8 cellular contexts compared by ENCODE assay signal in the genomic region with DNA sequence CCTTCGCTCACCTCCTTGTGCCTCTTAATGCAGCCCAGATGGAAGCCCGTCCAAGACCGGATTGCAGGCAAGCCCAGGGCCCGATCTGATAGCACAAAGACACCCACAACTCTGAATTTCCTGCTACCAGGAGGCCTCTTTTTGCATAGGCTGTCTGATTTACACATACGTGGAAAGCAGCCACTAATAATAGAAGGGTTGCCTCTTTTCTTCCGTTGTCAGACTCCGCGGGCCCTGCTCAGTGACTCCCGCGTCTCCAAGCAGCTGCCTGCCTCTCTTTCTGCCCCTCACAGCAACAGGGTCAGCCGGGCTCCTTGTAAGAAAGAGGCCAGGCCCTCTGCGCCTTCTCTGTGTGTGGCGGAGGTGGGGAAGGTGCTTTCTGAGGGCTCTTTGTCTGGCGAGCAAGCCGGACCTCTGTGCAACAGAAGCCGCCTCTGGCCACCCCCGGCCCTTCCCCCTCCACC. TPM values are rescaled to one million over a fixed set of nuclear protein-coding genes. Genes with fewer than 3 reads are reported as not detected.
DNase-seq lines count a peak whose midpoint lies in the region; ATAC-seq and TF ChIP-seq lines count a peak whose summit lies in the region.
"Had no signal": no experiment of that assay in that cellular context is flagged by ENCODE, and none has a peak within 500 bp of the region (broad histone marks: within the 10 kb centered on the region; RNA-seq: fewer than 3 reads in every experiment).

No MANE protein-coding gene starts in this region.

- TF ChIP-seq CTCF in esophagus squamous epithelium (IDR thresholded peaks at IDR 0.05) (no peak), thyroid gland (IDR thresholded peaks at IDR 0.05) (no peak)

- H3K27ac Mint-ChIP-seq in T-cell: peak overlapping the region; percentile 98 to 100

- intact Hi-C loops in esophagus squamous epithelium (cut with DNase I) (no loop called here), thyroid gland (cut with DNase I) (no loop called here)

- peak overlapping the region; percentile 70 to 82 (median 76) for H3K4me3 Mint-ChIP-seq in T-cell

- POLR2A ChIA-PET in T-cell (lab: Charles Lee): no interaction called here

- peaks cover 0 to 1% of the 10 kb centered on the region in 2 donors for H3K27me3 Mint-ChIP-seq in T-cell

- no peaks in the 10 kb centered on the region for H3K9me3 Mint-ChIP-seq in T-cell

- no peaks in the 10 kb centered on the region for H3K27me3 ChIP-seq in esophagus squamous epithelium
- H3K27me3 ChIP-seq in thyroid gland: no peaks in the 10 kb centered on the region

- WGBS in esophagus squamous epithelium, 2 donors: 60 to 64% methylated on average over 10 to 16 of the region's 17 CpGs
- WGBS in thyroid gland, 2 donors: 56% methylated on average over 12 to 17 of the region's 17 CpGs

- peak in 26 of 34 experiments; percentile 19 to 60 (median 40) for DNase-seq in T-cell
- no peak for DNase-seq in esophagus squamous epithelium (lab: John Stamatoyannopoulos, UW)
- DNase-seq in stimulated activated naive CD4-positive, alpha-beta T cell (lab: John Stamatoyannopoulos, UW): peak in 5 of 6 experiments; percentile 19 to 67 (median 54)
- no peak for DNase-seq in NCI-H2227 (lab: John Stamatoyannopoulos, UW; ENCODE audit: unreplicated experiment)
- DNase-seq in thyroid gland: no peak
- DNase-seq: left cardiac atrium had no signal

- CTCF ChIA-PET in T-cell (lab: Charles Lee): interaction anchor here in 1 of 2 donors (3.1 kb wide), 1 partner anchor 16 kb away, joined by 11 read pairs; no protein-coding TSS in a partner anchor

- peak overlapping the region; percentile 9 to 71 (median 57) for H3K27ac ChIP-seq in esophagus squamous epithelium
- no peak overlapping the region for H3K27ac ChIP-seq in thyroid gland

- H3K9me3 ChIP-seq in esophagus squamous epithelium: no peaks in the 10 kb centered on the region
- no peaks in the 10 kb centered on the region for H3K9me3 ChIP-seq in thyroid gland

- peaks cover 22 to 83% (median 23%) of the 10 kb centered on the region in 3 donors for H3K4me1 ChIP-seq in esophagus squamous epithelium
- H3K4me1 ChIP-seq in thyroid gland: peaks cover 4 to 43% of the 10 kb centered on the region in 2 donors

- H3K36me3 Mint-ChIP-seq in T-cell: peaks cover 3% of the 10 kb centered on the region

- no peaks in the 10 kb centered on the region for H3K36me3 ChIP-seq in esophagus squamous epithelium
- no peaks in the 10 kb centered on the region for H3K36me3 ChIP-seq in thyroid gland

- peak; percentile 80 for TF ChIP-seq POLR2A in GM19099 (IDR thresholded peaks at IDR 0.05; ENCODE audit: extremely low read depth, insufficient read length, low read depth)
- TF ChIP-seq POLR2A in esophagus squamous epithelium (IDR thresholded peaks at IDR 0.05): peak in 1 of 4 donors; percentile 60
- no peak for TF ChIP-seq POLR2A in thyroid gland (IDR thresholded peaks at IDR 0.05)

- ATAC-seq in HG02973 (IDR thresholded peaks at IDR 0.05; ENCODE audit: unreplicated experiment) (peak; percentile 47), T-cell (replicated peaks in 1 of 4) (peak; percentile 40 to 56 (median 51))

- H3K4me1 Mint-ChIP-seq in T-cell: peaks cover 98 to 100% (median 100%) of the 10 kb centered on the region in 3 donors

- H3K4me3 ChIP-seq in esophagus squamous epithelium (peak overlapping the region in 1 of 4 donors; percentile 9), thyroid gland (replicated peaks in 1 of 3) (no peak overlapping the region)

RNA-seq across cellular contexts. Expression of gene FLI1, which starts 26.7 kb away (rescaled TPM):
- total RNA-seq in T-cell (100 to 1,000 TPM in 2 of 5 donors, 10 to 100 TPM in 3; 87.0 to 114 (median 94.6) TPM), esophagus squamous epithelium (10 to 100 TPM in 2 of 4 donors, 1 to 10 TPM in 2; 1.5 to 24.6 (median 7.4) TPM), thyroid gland (10 to 100 TPM in 3 of 4 donors, 1 to 10 TPM in 1; 8.7 to 26.7 (median 19.9) TPM)

Comparison
In these comparisons a context has a peak if more than half of its experiments do, and no peak if none do; other contexts are left out.
1. DNase-seq: peak in T-cell (26 of 34) and stimulated activated naive CD4-positive, alpha-beta T cell (5 of 6); none in esophagus squamous epithelium (single experiment), NCI-H2227 (single experiment) and thyroid gland (0 of 2).
2. H3K27ac ChIP-seq: peak in esophagus squamous epithelium (4 of 4); none in thyroid gland (0 of 3).